ENCODE assay signal across 7 cellular contexts in genomic region chr17:19306160-19307111, GRCh38. TPM values are rescaled to one million over a fixed set of nuclear protein-coding genes. Genes with fewer than 3 reads are reported as not detected.
A peak's percentile ranks its signal among the peaks of the same experiment; 100 is the strongest.
DNase-seq lines count a peak whose midpoint lies in the region; ATAC-seq and TF ChIP-seq lines count a peak whose summit lies in the region.

No MANE protein-coding gene starts in this region.

- POLR2A ChIA-PET in MCF 10A (lab: Yijun Ruan, JAX), result no interaction called here

- DNase-seq in OCI-M1 (lab: John Stamatoyannopoulos, UW), result peak; percentile 2
- no peak for DNase-seq in tibial nerve (ENCODE audit: low spot score in 2 of 2)
- DNase-seq in NCI-H1694 (lab: John Stamatoyannopoulos, UW), result no peak
- DNase-seq in MCF 10A (ENCODE audit: unreplicated experiment), result no peak

- 41 to 45% methylated on average over 10 of the region's 10 CpGs for WGBS in tibial nerve, 2 donors

- H3K27me3 Mint-ChIP-seq in MCF 10A (ENCODE audit: insufficient read depth, unreplicated experiment), result no peaks in the 10 kb centered on the region

- CTCF ChIA-PET in MCF 10A (lab: Yijun Ruan, JAX), result interaction anchor here (0.6 to 1.2 kb wide), 3 partner anchors 11 to 398 kb away, joined by 4 to 5 read pairs (median 4); partner anchors contain the start of gene B9D1

- H3K4me3 ChIP-seq in tibial nerve, result no peak overlapping the region

- H3K9me3 ChIP-seq in tibial nerve, result no peaks in the 10 kb centered on the region

- H3K27ac ChIP-seq in tibial nerve, result peak overlapping the region in 3 of 4 donors; percentile 38 to 82 (median 65)

- intact Hi-C loops in MCF 10A (cut with micrococcal nuclease), result no loop called here

- BruUV-seq in MCF 10A (replicated peaks; lab: Mats Ljungman, UMichigan), result no TSS peak

- peaks cover 27% of the 10 kb centered on the region for H3K36me3 Mint-ChIP-seq in MCF 10A (ENCODE audit: insufficient read depth, unreplicated experiment)

- in situ Hi-C loops in GM18951 (cut with MboI; ENCODE audit: low sequenced_read_pairs, unreplicated experiment), result no loop called here

- H3K27ac Mint-ChIP-seq in MCF 10A (ENCODE audit: low read depth, unreplicated experiment), result no peak overlapping the region

- TF ChIP-seq CTCF in tibial nerve (IDR thresholded peaks at IDR 0.05) (no peak), MCF 10A (IDR thresholded peaks at IDR 0.05; ENCODE audit: unreplicated experiment) (no peak)

- TF ChIP-seq EP300 in tibial nerve (IDR thresholded peaks at IDR 0.05), result no peak

- peaks cover 0 to 11% (median 0%) of the 10 kb centered on the region in 3 donors for H3K36me3 ChIP-seq in tibial nerve

- no peak overlapping the region for H3K4me3 Mint-ChIP-seq in MCF 10A (ENCODE audit: unreplicated experiment)

- no peaks in the 10 kb centered on the region for H3K27me3 ChIP-seq in tibial nerve

- no peaks in the 10 kb centered on the region for H3K9me3 Mint-ChIP-seq in MCF 10A (ENCODE audit: unreplicated experiment)

- peaks cover 0 to 75% (median 47%) of the 10 kb centered on the region in 4 donors for H3K4me1 ChIP-seq in tibial nerve

- ATAC-seq in HG02852 (IDR thresholded peaks at IDR 0.05; ENCODE audit: unreplicated experiment), result peak; percentile 89
- ATAC-seq in esophagus mucosa, result peak; percentile 24

- H3K4me1 Mint-ChIP-seq in MCF 10A (ENCODE audit: insufficient read depth, unreplicated experiment), result peaks cover 5% of the 10 kb centered on the region

- peak; percentile 45 for TF ChIP-seq POLR2A in GM18951 (IDR thresholded peaks at IDR 0.05; ENCODE audit: extremely low read depth, insufficient read depth, insufficient read length)
- TF ChIP-seq POLR2A in tibial nerve (IDR thresholded peaks at IDR 0.05), result no peak

RNA-seq across cellular contexts. Expression of gene B9D1, which starts 56.1 kb away (rescaled TPM):
- total RNA-seq in esophagus mucosa, result 12.7 TPM
- 10 to 100 TPM; 21.6 to 65.4 (median 43.4) TPM for total RNA-seq in tibial nerve
- 30.4 and 33.0 TPM in 2 replicates for total RNA-seq in MCF 10A (2022)
